ENCODE assay signal across 10 cellular contexts in the genomic region with DNA sequence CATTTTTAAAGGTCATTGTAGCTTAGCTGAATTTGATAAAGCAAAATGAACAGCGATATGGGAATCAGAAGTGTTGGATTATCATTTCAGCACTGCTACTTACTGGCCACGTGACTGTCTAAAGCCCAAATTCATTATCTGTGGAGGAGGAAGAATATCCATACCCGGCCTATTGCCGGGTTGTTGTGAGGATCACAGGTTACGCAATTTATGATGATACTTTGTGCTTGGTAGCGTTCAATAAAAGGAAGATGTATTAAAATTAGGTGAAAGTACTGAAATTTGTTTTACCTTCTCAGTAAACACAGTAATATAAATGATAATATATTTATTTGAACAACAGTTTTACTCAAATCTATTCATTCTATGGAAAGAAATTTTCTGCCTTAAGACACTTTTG.
"Had no signal": no experiment of that assay in that cellular context is flagged by ENCODE, and none has a peak within 500 bp of the region (broad histone marks: within the 10 kb centered on the region; RNA-seq: fewer than 3 reads in every experiment).

No MANE protein-coding gene starts in this region.

- H3K9me3 ChIP-seq: HAP-1 had no signal

- H3K4me3 ChIP-seq: GM23248, GM23338, HAP-1 had no signal

- FAIRE-seq: H54 had no signal

- H2AFZ ChIP-seq: GM23248, GM23338 had no signal

- H3K27ac ChIP-seq: GM23248 had no signal

- H3K4me2 ChIP-seq: GM23338 had no signal

- H3K36me3 ChIP-seq: HAP-1 had no signal

- DNase-seq: GM23248, GOT3, H7, H9, HCEC 1CT, HFFc6 had no signal

- H3K9ac ChIP-seq: GM23248 had no signal

- ATAC-seq: GM23338, HCT116 had no signal
